ENCODE assay signal across 27 cellular contexts in the genomic region with DNA sequence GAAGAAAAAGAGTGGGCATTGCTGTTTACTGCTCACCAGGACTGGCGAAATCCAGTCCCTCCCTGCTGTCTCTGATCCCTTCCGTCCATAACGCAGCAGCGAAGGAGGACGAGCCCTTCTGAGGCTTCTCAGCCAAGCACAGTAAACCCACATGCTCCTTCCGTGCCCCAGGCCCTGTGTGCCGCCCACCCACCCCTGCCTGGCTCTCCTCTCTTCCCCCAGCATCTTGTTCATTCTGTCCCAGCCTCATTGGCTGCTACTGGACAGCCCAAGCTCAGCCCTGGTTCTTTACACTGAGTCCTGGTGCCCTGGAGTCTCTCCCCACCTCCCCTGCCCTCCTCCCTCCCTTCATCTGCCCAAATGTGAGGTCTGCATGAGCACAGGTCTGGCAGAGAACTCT.
"Had no signal": no experiment of that assay in that cellular context is flagged by ENCODE, and none has a peak within 500 bp of the region (broad histone marks: within the 10 kb centered on the region; RNA-seq: fewer than 3 reads in every experiment).

No MANE protein-coding gene starts in this region.

- H3K4me1 Mint-ChIP-seq: memory B cell; stimulated activated memory B cell treated with anti-CD40 and anti-IgM and Interleukin-4, amounts not matched to agents 10 μg/mL and 1 μg/mL and 100 μg/mL, for 72 hours; stimulated activated naive CD8-positive, alpha-beta T cell treated with anti-CD3 and anti-CD28 coated beads, Interleukin-15, amount 100 ng/mL, for 72 hours had no signal

- H3K36me3 Mint-ChIP-seq: memory B cell; naive thymus-derived CD8-positive, alpha-beta T cell; stimulated activated memory B cell treated with anti-CD40 and anti-IgM and Interleukin-4, amounts not matched to agents 10 μg/mL and 1 μg/mL and 100 μg/mL, for 72 hours had no signal

- H3K27me3 ChIP-seq: thyroid gland, uterus had no signal

- H3K27ac ChIP-seq: cardiac muscle cell, dorsolateral prefrontal cortex, epithelial cell of prostate, gastrocnemius medialis, heart right ventricle, left ventricle myocardium inferior, psoas muscle, sigmoid colon, thyroid gland, upper lobe of left lung, uterus had no signal

- DNase-seq: effector CD4-positive, alpha-beta T cell; foreskin fibroblast; gastrocnemius medialis; heart right ventricle; hippocampal formation; kidney glomerular epithelial cell; left ventricle myocardium inferior; midbrain; naive thymus-derived CD8-positive, alpha-beta T cell; nephron progenitor cell; nucleus accumbens; psoas muscle; right cardiac atrium; sigmoid colon; stimulated activated CD4-positive, alpha-beta T cell treated with anti-CD3 and anti-CD28 coated beads, Interleukin-4, amount 100 ng/mL, for 4 hours; stimulated activated naive CD8-positive, alpha-beta T cell treated with anti-CD3 and anti-CD28 coated beads, Interleukin-15, amount 100 ng/mL, for 72 hours; thyroid gland; upper lobe of left lung; uterus had no signal

- H3K36me3 ChIP-seq: cardiac muscle cell, gastrocnemius medialis, heart right ventricle, left ventricle myocardium inferior, sigmoid colon, thyroid gland, upper lobe of left lung, uterus had no signal

- H3K27ac Mint-ChIP-seq: memory B cell; naive thymus-derived CD8-positive, alpha-beta T cell; nephron progenitor cell; stimulated activated memory B cell treated with anti-CD40 and anti-IgM and Interleukin-4, amounts not matched to agents 10 μg/mL and 1 μg/mL and 100 μg/mL, for 72 hours; stimulated activated naive CD8-positive, alpha-beta T cell treated with anti-CD3 and anti-CD28 coated beads, Interleukin-15, amount 100 ng/mL, for 72 hours had no signal

- H3K4me3 Mint-ChIP-seq: memory B cell; naive thymus-derived CD8-positive, alpha-beta T cell; nephron progenitor cell; stimulated activated memory B cell treated with anti-CD40 and anti-IgM and Interleukin-4, amounts not matched to agents 10 μg/mL and 1 μg/mL and 100 μg/mL, for 72 hours; stimulated activated naive CD8-positive, alpha-beta T cell treated with anti-CD3 and anti-CD28 coated beads, Interleukin-15, amount 100 ng/mL, for 72 hours had no signal

- H3K9me3 Mint-ChIP-seq: memory B cell; naive thymus-derived CD8-positive, alpha-beta T cell; stimulated activated naive CD8-positive, alpha-beta T cell treated with anti-CD3 and anti-CD28 coated beads, Interleukin-15, amount 100 ng/mL, for 72 hours had no signal

- H3K4me1 ChIP-seq: gastrocnemius medialis, heart right ventricle, left ventricle myocardium inferior, psoas muscle, sigmoid colon, thyroid gland, upper lobe of left lung, uterus had no signal

- H3K4me3 ChIP-seq: cardiac muscle cell, dorsolateral prefrontal cortex, gastrocnemius medialis, heart right ventricle, left ventricle myocardium inferior, lung, psoas muscle, sigmoid colon, thyroid gland, upper lobe of left lung, uterus had no signal

- H3K9me3 ChIP-seq: gastrocnemius medialis, heart right ventricle, left ventricle myocardium inferior, psoas muscle, sigmoid colon, thyroid gland, upper lobe of left lung, uterus had no signal

- ATAC-seq: esophagus mucosa; gastrocnemius medialis; heart right ventricle; left colon; naive thymus-derived CD8-positive, alpha-beta T cell; psoas muscle; right cardiac atrium; stimulated activated memory B cell treated with anti-CD40 and anti-IgM and Interleukin-4, amounts not matched to agents 10 μg/mL and 1 μg/mL and 100 μg/mL, for 72 hours; stimulated activated naive CD8-positive, alpha-beta T cell treated with anti-CD3 and anti-CD28 coated beads, Interleukin-15, amount 100 ng/mL, for 72 hours had no signal
